Comparison of ENCODE assay signal across 36 cellular contexts in the genomic region with DNA sequence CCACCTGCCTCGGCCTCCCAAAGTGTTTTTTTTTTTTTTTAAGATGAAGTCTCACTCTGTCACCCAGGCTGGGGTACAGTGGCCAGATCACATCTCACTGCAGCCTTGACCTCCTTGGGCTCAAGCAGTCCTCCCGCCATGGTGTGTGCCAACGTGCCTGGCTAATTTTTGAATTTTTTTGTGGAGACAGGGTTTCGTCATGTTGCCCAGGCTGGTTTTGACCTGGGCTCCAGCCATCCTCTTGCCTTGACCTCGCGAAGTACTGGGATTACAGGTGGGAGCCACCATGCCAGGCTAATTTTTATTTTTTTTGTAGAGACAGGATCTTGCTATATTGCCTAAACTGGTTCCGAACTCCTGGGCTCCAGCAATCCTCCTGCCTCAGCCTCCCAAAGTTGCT. TPM values are rescaled to one million over a fixed set of nuclear protein-coding genes. Genes with fewer than 3 reads are reported as not detected.
"Had no signal": no experiment of that assay in that cellular context is flagged by ENCODE, and none has a peak within 500 bp of the region (broad histone marks: within the 10 kb centered on the region; RNA-seq: fewer than 3 reads in every experiment).

No MANE protein-coding gene starts in this region.

- H3K27me3 ChIP-seq: body of pancreas had no signal

- H3K4me3 ChIP-seq: adrenal gland, body of pancreas, breast epithelium had no signal

- H3K27ac Mint-ChIP-seq: activated B cell treated with CpG ODN at 0.5 μM for 24 hours; activated CD4-positive, alpha-beta memory T cell treated with anti-CD3 and anti-CD28 coated beads for 36 hours; activated CD4-positive, alpha-beta T cell treated with anti-CD3 and anti-CD28 coated beads, Interleukin-2, amount 10 ng/mL, durations not matched to agents 24 days and 14 days; activated CD8-positive, alpha-beta T cell treated with anti-CD3 and anti-CD28 coated beads for 36 hours; activated naive CD4-positive, alpha-beta T cell treated with anti-CD3 and anti-CD28 coated beads for 36 hours; activated naive CD8-positive, alpha-beta T cell treated with anti-CD3 and anti-CD28 coated beads for 36 hours; activated T-cell treated with anti-CD3 and anti-CD28 coated beads, Interleukin-2, amount 50 U/mL, for 72 hours; activated T-helper 1 cell treated with anti-CD3 and anti-CD28 coated beads, Interleukin-12 subunit alpha, Interleukin-12 subunit beta, Interleukin-2, Interleukin-4 antibody, amounts not matched to agents 30 ng/mL and 10 ng/mL and 1 ng/mL, durations not matched to agents 14 hours and 24 hours and 36 hours; activated T-helper 17 cell treated with anti-CD3 and anti-CD28 coated beads, Interleukin-2, amount 50 U/mL, for 72 hours; T-cell; T-helper 2 cell treated with Interferon-gamma antibody and Interleukin-4, amounts not matched to agents 5 μg/mL and 100 μg/mL, for 36 hours had no signal

- H3K4me1 Mint-ChIP-seq: activated B cell treated with CpG ODN at 0.5 μM for 24 hours; activated CD4-positive, alpha-beta T cell treated with anti-CD3 and anti-CD28 coated beads, Interleukin-2, amount 10 ng/mL, durations not matched to agents 24 days and 14 days; activated naive CD8-positive, alpha-beta T cell treated with anti-CD3 and anti-CD28 coated beads for 36 hours; activated T-helper 17 cell treated with anti-CD3 and anti-CD28 coated beads, Interleukin-2, amount 50 U/mL, for 72 hours; T-cell had no signal

- H3K9me3 ChIP-seq: adrenal gland, body of pancreas, breast epithelium had no signal

- H3K9me3 Mint-ChIP-seq: activated B cell treated with CpG ODN at 0.5 μM for 24 hours; activated CD4-positive, alpha-beta memory T cell treated with anti-CD3 and anti-CD28 coated beads for 36 hours; activated CD4-positive, alpha-beta T cell treated with anti-CD3 and anti-CD28 coated beads, Interleukin-2, amount 10 ng/mL, durations not matched to agents 24 days and 14 days; activated CD8-positive, alpha-beta T cell treated with anti-CD3 and anti-CD28 coated beads for 36 hours; activated naive CD4-positive, alpha-beta T cell treated with anti-CD3 and anti-CD28 coated beads for 36 hours; activated naive CD4-positive, alpha-beta T cell treated with anti-CD3 and anti-CD28 coated beads, Interleukin-2, amount 50 U/mL, for 72 hours; activated naive CD8-positive, alpha-beta T cell treated with anti-CD3 and anti-CD28 coated beads for 36 hours; activated T-cell treated with anti-CD3 and anti-CD28 coated beads, Interleukin-2, amount 50 U/mL, for 4 hours; activated T-cell treated with anti-CD3 and anti-CD28 coated beads, Interleukin-2, amount 50 U/mL, for 72 hours; activated T-helper 1 cell treated with anti-CD3 and anti-CD28 coated beads, Interleukin-12 subunit alpha, Interleukin-12 subunit beta, Interleukin-2, Interleukin-4 antibody, amounts not matched to agents 30 ng/mL and 10 ng/mL and 1 ng/mL, durations not matched to agents 14 hours and 24 hours and 36 hours; activated T-helper 17 cell treated with anti-CD3 and anti-CD28 coated beads, Interleukin-2, amount 50 U/mL, for 72 hours; T-cell; T-helper 2 cell treated with Interferon-gamma antibody and Interleukin-4, amounts not matched to agents 5 μg/mL and 100 μg/mL, for 36 hours had no signal

- H3K27ac ChIP-seq: adrenal gland, body of pancreas, brain microvascular endothelial cell, breast epithelium, VCaP had no signal

- DNase-seq: activated B cell treated with CpG ODN at 0.5 μM for 24 hours; activated CD4-positive, alpha-beta memory T cell treated with anti-CD3 and anti-CD28 coated beads for 36 hours; activated CD4-positive, alpha-beta T cell treated with anti-CD3 and anti-CD28 coated beads for 4 hours; activated CD4-positive, alpha-beta T cell treated with anti-CD3 and anti-CD28 coated beads, Interleukin-2, amount 10 ng/mL, durations not matched to agents 24 days and 14 days; activated CD4-positive, alpha-beta T cell treated with anti-CD3 and anti-CD28 coated beads, Interleukin-2, amount 50 U/mL, for 1 hour; activated CD4-positive, alpha-beta T cell treated with anti-CD3 and anti-CD28 coated beads, Interleukin-2, amount 50 U/mL, for 4 hours; activated CD4-positive, CD25-positive, alpha-beta regulatory T cell treated with anti-CD3 and anti-CD28 coated beads, Interleukin-2, amount 50 U/mL, for 72 hours; activated CD8-positive, alpha-beta memory T cell treated with anti-CD3 and anti-CD28 coated beads, Interleukin-2, amount 50 U/mL, for 4 hours; activated CD8-positive, alpha-beta T cell treated with anti-CD3 and anti-CD28 coated beads for 36 hours; activated effector memory CD4-positive, alpha-beta T cell treated with anti-CD3 and anti-CD28 coated beads, Interleukin-2, amount 50 U/mL, for 16 hours; activated gamma-delta T cell treated with Interleukin-2 at 50 U/mL for 16 hours; activated naive CD4-positive, alpha-beta T cell; activated naive CD4-positive, alpha-beta T cell treated with anti-CD3 and anti-CD28 coated beads for 36 hours; activated naive CD4-positive, alpha-beta T cell treated with anti-CD3 and anti-CD28 coated beads, Interleukin-2, amount 50 U/mL, for 16 hours; activated naive CD8-positive, alpha-beta T cell treated with anti-CD3 and anti-CD28 coated beads for 36 hours; activated T-cell treated with anti-CD3 and anti-CD28 coated beads for 4 hours; activated T-cell treated with anti-CD3 and anti-CD28 coated beads, Interleukin-2, amount 50 U/mL, for 1 hour; activated T-cell treated with anti-CD3 and anti-CD28 coated beads, Interleukin-2, amount 50 U/mL, for 4 hours; activated T-cell treated with anti-CD3 and anti-CD28 coated beads, Interleukin-2, amount 50 U/mL, for 72 hours; amniotic stem cell; aorta; body of pancreas; brain microvascular endothelial cell; central memory CD4-positive, alpha-beta T cell; T-cell; T-helper 2 cell; T-helper 9 cell had no signal

- H3K4me1 ChIP-seq: breast epithelium had no signal

- H3K36me3 Mint-ChIP-seq: activated CD4-positive, alpha-beta memory T cell treated with anti-CD3 and anti-CD28 coated beads for 36 hours; activated naive CD4-positive, alpha-beta T cell treated with anti-CD3 and anti-CD28 coated beads, Interleukin-2, amount 50 U/mL, for 72 hours; activated naive CD8-positive, alpha-beta T cell treated with anti-CD3 and anti-CD28 coated beads for 36 hours; T-cell had no signal

- H3K36me3 ChIP-seq: adrenal gland, brain microvascular endothelial cell, breast epithelium had no signal

- H3K4me3 Mint-ChIP-seq: activated B cell treated with CpG ODN at 0.5 μM for 24 hours; activated CD4-positive, alpha-beta memory T cell treated with anti-CD3 and anti-CD28 coated beads for 36 hours; activated CD4-positive, alpha-beta T cell treated with anti-CD3 and anti-CD28 coated beads, Interleukin-2, amount 10 ng/mL, durations not matched to agents 24 days and 14 days; activated CD8-positive, alpha-beta T cell treated with anti-CD3 and anti-CD28 coated beads for 36 hours; activated naive CD4-positive, alpha-beta T cell treated with anti-CD3 and anti-CD28 coated beads for 36 hours; activated naive CD8-positive, alpha-beta T cell treated with anti-CD3 and anti-CD28 coated beads for 36 hours; activated T-cell treated with anti-CD3 and anti-CD28 coated beads, Interleukin-2, amount 50 U/mL, for 4 hours; activated T-cell treated with anti-CD3 and anti-CD28 coated beads, Interleukin-2, amount 50 U/mL, for 72 hours; activated T-helper 1 cell treated with anti-CD3 and anti-CD28 coated beads, Interleukin-12 subunit alpha, Interleukin-12 subunit beta, Interleukin-2, Interleukin-4 antibody, amounts not matched to agents 30 ng/mL and 10 ng/mL and 1 ng/mL, durations not matched to agents 14 hours and 24 hours and 36 hours; activated T-helper 17 cell treated with anti-CD3 and anti-CD28 coated beads, Interleukin-2, amount 50 U/mL, for 72 hours; T-cell; T-helper 2 cell treated with Interferon-gamma antibody and Interleukin-4, amounts not matched to agents 5 μg/mL and 100 μg/mL, for 36 hours had no signal

- ATAC-seq: activated CD8-positive, alpha-beta T cell treated with anti-CD3 and anti-CD28 coated beads for 36 hours; activated naive CD4-positive, alpha-beta T cell treated with anti-CD3 and anti-CD28 coated beads, Interleukin-2, amount 50 U/mL, for 72 hours; activated T-cell treated with anti-CD3 and anti-CD28 coated beads, Interleukin-2, amount 50 U/mL, for 4 hours; activated T-cell treated with anti-CD3 and anti-CD28 coated beads, Interleukin-2, amount 50 U/mL, for 72 hours; activated T-helper 17 cell treated with anti-CD3 and anti-CD28 coated beads, Interleukin-2, amount 50 U/mL, for 72 hours; body of pancreas; T-cell had no signal

RNA-seq across cellular contexts. Expression of gene MLXIPL, which starts 9.0 kb away (rescaled TPM):
- total RNA-seq: activated B cell treated with CpG ODN at 0.5 μM for 24 hours; activated CD4-positive, alpha-beta memory T cell treated with anti-CD3 and anti-CD28 coated beads for 36 hours; activated CD4-positive, alpha-beta T cell treated with anti-CD3 and anti-CD28 coated beads, Interleukin-2, amount 10 ng/mL, durations not matched to agents 24 days and 14 days; activated CD8-positive, alpha-beta memory T cell treated with anti-CD3 and anti-CD28 coated beads for 36 hours; activated CD8-positive, alpha-beta T cell treated with anti-CD3 and anti-CD28 coated beads for 36 hours; activated naive CD4-positive, alpha-beta T cell treated with anti-CD3 and anti-CD28 coated beads, Interleukin-2, amount 50 U/mL, for 72 hours; activated naive CD8-positive, alpha-beta T cell treated with anti-CD3 and anti-CD28 coated beads for 36 hours; activated T-helper 1 cell treated with anti-CD3 and anti-CD28 coated beads, Interleukin-12 subunit alpha, Interleukin-12 subunit beta, Interleukin-2, Interleukin-4 antibody, amounts not matched to agents 30 ng/mL and 10 ng/mL and 1 ng/mL, durations not matched to agents 14 hours and 24 hours and 36 hours; activated T-helper 17 cell treated with anti-CD3 and anti-CD28 coated beads, Interleukin-2, amount 50 U/mL, for 72 hours; T-helper 1 cell treated with Interleukin-12 subunit alpha and Interleukin-12 subunit beta and Interleukin-4 antibody, amounts not matched to agents 30 ng/mL and 1 ng/mL, for 36 hours had no signal

RNA-seq across cellular contexts. Expression of gene VPS37D, which starts 34.3 kb away (rescaled TPM):
- total RNA-seq: activated naive CD4-positive, alpha-beta T cell treated with anti-CD3 and anti-CD28 coated beads for 36 hours had no signal
